ENCODE assay signal across 9 cellular contexts in the genomic region with DNA sequence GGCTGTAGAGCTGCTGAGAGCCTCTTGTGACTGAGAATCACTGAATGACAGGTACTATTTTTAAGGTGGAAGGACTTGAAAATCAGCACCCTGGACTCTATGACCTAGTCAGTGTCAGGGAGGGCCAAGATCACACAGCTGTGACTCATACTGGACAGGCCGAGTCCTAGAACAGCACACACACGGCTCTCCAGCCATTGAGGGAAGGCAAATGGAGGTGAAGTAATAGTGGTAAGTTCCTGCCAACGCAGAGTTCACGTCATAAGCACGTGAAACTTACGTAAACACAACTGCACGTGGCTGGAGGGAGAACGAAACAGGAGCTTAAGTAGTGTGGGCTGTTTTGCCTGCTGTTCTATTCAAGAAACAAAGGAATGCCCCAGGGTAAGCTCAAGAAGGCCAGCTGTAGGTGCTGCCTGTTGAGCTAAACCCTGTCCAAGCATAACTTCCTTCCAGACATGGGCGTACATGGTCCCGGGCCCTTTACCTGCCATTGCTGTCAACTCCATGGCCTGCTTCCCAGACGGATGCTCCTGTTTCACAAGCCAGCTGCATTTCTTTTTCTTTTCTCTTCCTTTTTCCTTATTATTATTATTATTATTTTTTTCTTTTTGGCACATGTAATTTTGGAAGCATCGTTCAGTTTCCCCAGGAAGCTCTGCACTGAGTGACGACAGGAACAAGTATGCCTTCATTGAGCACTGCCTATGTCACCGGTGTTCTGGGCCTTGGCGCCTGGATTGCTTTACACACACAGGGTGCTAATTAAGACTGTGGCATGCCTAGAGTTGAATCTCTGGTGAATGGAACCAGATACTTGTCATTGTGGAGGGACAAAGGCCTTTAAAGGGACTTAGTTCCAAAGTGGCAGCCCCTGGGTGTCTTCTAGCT. TPM values are rescaled to one million over a fixed set of nuclear protein-coding genes. Genes with fewer than 3 reads are reported as not detected.
DNase-seq lines count a peak whose midpoint lies in the region; ATAC-seq, FAIRE-seq and TF ChIP-seq lines count a peak whose summit lies in the region.
"Had no signal": no experiment of that assay in that cellular context is flagged by ENCODE, and none has a peak within 500 bp of the region (broad histone marks: within the 10 kb centered on the region; RNA-seq: fewer than 3 reads in every experiment).

No MANE protein-coding gene starts in this region.

- no peak for TF ChIP-seq CTCF in A673 (conservative IDR thresholded peaks at IDR 0.05; ENCODE audit: low read depth, low read length)

- FAIRE-seq in RCC 7860 (lab: Jason Lieb, UNC), result no peak

- no peaks in the 10 kb centered on the region for H3K4me1 ChIP-seq in A673 (ENCODE audit: insufficient read depth, low read length, poor library complexity, severe bottlenecking)

- no peaks in the 10 kb centered on the region for H3K36me3 ChIP-seq in A673 (ENCODE audit: insufficient read depth, low read length, poor library complexity, severe bottlenecking)

- H3K4me3 ChIP-seq in skeletal muscle cell (ENCODE audit: low read depth, low read length) (no peak overlapping the region), A673 (ENCODE audit: low read depth, low read length, poor library complexity, severe bottlenecking) (no peak overlapping the region)

- H3K27me3 ChIP-seq in A673 (replicated peaks; ENCODE audit: insufficient read depth, low read depth, low read length, poor library complexity), result no peaks in the 10 kb centered on the region

- H3K9me3 ChIP-seq in A673 (ENCODE audit: low read depth, low read length, poor library complexity, severe bottlenecking), result no peaks in the 10 kb centered on the region

- CTCF ChIA-PET in A673 (lab: Charles Lee), result no interaction called here

- H3K27ac ChIP-seq in A673 (ENCODE audit: low read depth, low read length, poor library complexity, severe bottlenecking), result no peak overlapping the region

- POLR2A ChIA-PET in A673 (lab: Charles Lee; ENCODE audit: low non-redundant PET), result no interaction called here

- ATAC-seq in GM19351 (IDR thresholded peaks at IDR 0.05; ENCODE audit: unreplicated experiment), result peak; percentile 36
- peak; percentile 96 for ATAC-seq in Right ventricle myocardium inferior
- no peak for ATAC-seq in HG03439 (IDR thresholded peaks at IDR 0.05; ENCODE audit: unreplicated experiment)
- ATAC-seq in GM21423 (IDR thresholded peaks at IDR 0.05; ENCODE audit: unreplicated experiment), result no peak

- DNase-seq in RCC 7860 (ENCODE audit: low spot score) (peak; percentile 44), Right ventricle myocardium inferior (ENCODE audit: missing footprints) (peak; percentile 88), skeletal muscle cell (ENCODE audit: low read depth) (peak; percentile 79), HuH-7.5 (ENCODE audit: low spot score) (no peak), A673 (ENCODE audit: low spot score) (no peak)
- DNase-seq: NCI-H526 had no signal

- intact Hi-C loops in Right ventricle myocardium inferior (cut with DNase I), result no loop called here
- intact Hi-C loops in A673 (cut with micrococcal nuclease; ENCODE audit: unreplicated experiment), result no loop called here

- BruUV-seq in A673 (replicated peaks; lab: Mats Ljungman, UMichigan), result no TSS peak

RNA-seq across cellular contexts. Expression of a gene that starts 10.2 kb away (rescaled TPM):
- total RNA-seq in Right ventricle myocardium inferior (6.7 TPM), A673 (2021) (not detected in 2 replicates)

Comparison
In these comparisons a context has a peak if more than half of its experiments do, and no peak if none do; other contexts are left out.
1. ATAC-seq: peak in GM19351 (single experiment) and Right ventricle myocardium inferior (single experiment); none in HG03439 (single experiment) and GM21423 (single experiment).
2. DNase-seq: peak in RCC 7860 (single experiment), Right ventricle myocardium inferior (single experiment) and skeletal muscle cell (single experiment); none in HuH-7.5 (single experiment) and A673 (single experiment).